ENCODE assay signal across 8 cellular contexts in genomic region chr14:103561381-103562134, GRCh38. TPM values are rescaled to one million over a fixed set of nuclear protein-coding genes. Genes with fewer than 3 reads are reported as not detected.
DNase-seq lines count a peak whose midpoint lies in the region; ATAC-seq and TF ChIP-seq lines count a peak whose summit lies in the region.

No MANE protein-coding gene starts in this region.

- peak overlapping the region; percentile 97 for H3K27ac ChIP-seq in ACC112 (ENCODE audit: low read depth, low read length)

- H2AFZ ChIP-seq in ACC112 (ENCODE audit: low read length, unreplicated experiment) = peak overlapping the region; percentile 94

- peak overlapping the region; percentile 91 to 98 (median 95) for H3K4me3 Mint-ChIP-seq in brain

- peaks cover 19% of the 10 kb centered on the region for H3K36me3 ChIP-seq in ACC112 (ENCODE audit: insufficient read depth, low read length)

- H3K27me3 Mint-ChIP-seq in brain = peaks cover 4% of the 10 kb centered on the region

- peak overlapping the region; percentile 91 to 98 (median 95) for H3K27ac Mint-ChIP-seq in brain

- peaks cover 48% of the 10 kb centered on the region for H3K4me1 ChIP-seq in ACC112 (ENCODE audit: control insufficient read depth, insufficient read depth, low read length, unreplicated experiment)

- peak overlapping the region; percentile 99 for H3K4me3 ChIP-seq in ACC112 (ENCODE audit: low read depth, low read length)

- H3K79me2 ChIP-seq in ACC112 (ENCODE audit: control insufficient read depth, insufficient read depth, low read length, unreplicated experiment) = peaks cover 92% of the 10 kb centered on the region

- ATAC-seq in GM18867 (IDR thresholded peaks at IDR 0.05; ENCODE audit: unreplicated experiment) = peak; percentile 18
- ATAC-seq in HG03103 (IDR thresholded peaks at IDR 0.05; ENCODE audit: low read depth, unreplicated experiment) = peak; percentile 24
- ATAC-seq in GM18861 (IDR thresholded peaks at IDR 0.05; ENCODE audit: unreplicated experiment) = no peak

- peaks cover 84% of the 10 kb centered on the region for H3K4me1 Mint-ChIP-seq in brain

- peaks cover 23% of the 10 kb centered on the region for H3K36me3 Mint-ChIP-seq in brain

- no peak for TF ChIP-seq CTCF in brain (conservative IDR thresholded peaks at IDR 0.05)

- H3K27me3 ChIP-seq in ACC112 (ENCODE audit: insufficient read depth, low read length) = no peaks in the 10 kb centered on the region

- DNase-seq in RPMI7951 (ENCODE audit: low read depth) (peak; percentile 45), kidney glomerular epithelial cell (lab: John Stamatoyannopoulos, UW) (peak; percentile 24)
- DNase-seq in stimulated activated CD4-positive, alpha-beta T cell treated with anti-CD3 and anti-CD28 coated beads, Interleukin-4, amount 100 ng/mL, for 48 hours (ENCODE audit: low read depth in 2 of 2) = peak; percentile 15 to 40

- H3K9me3 Mint-ChIP-seq in brain = peaks cover 0 to 4% (median 0%) of the 10 kb centered on the region in 5 experiments

RNA-seq across cellular contexts. Expression of gene BAG5, which starts 0.9 kb away (rescaled TPM):
- total RNA-seq in RPMI7951 (2014; rRNA removed; shearing (Covaris generic)) = 16.0 and 17.9 TPM in 2 replicates
- polyA plus RNA-seq in brain (ENCODE audit: insufficient read depth, low read depth, low replicate concordance) = 19.6 TPM

RNA-seq across cellular contexts. Expression of gene COA8, which starts 1.2 kb away (rescaled TPM):
- 28.4 and 48.0 TPM in 2 replicates for total RNA-seq in RPMI7951 (2014; rRNA removed; shearing (Covaris generic))
- 83.6 TPM for polyA plus RNA-seq in brain (ENCODE audit: insufficient read depth, low read depth, low replicate concordance)

RNA-seq across cellular contexts. Expression of gene TRMT61A, which starts 32.6 kb away (rescaled TPM):
- 3.8 and 5.3 TPM in 2 replicates for total RNA-seq in RPMI7951 (2014; rRNA removed; shearing (Covaris generic))
- 17.1 TPM for polyA plus RNA-seq in brain (ENCODE audit: insufficient read depth, low read depth, low replicate concordance)

RNA-seq across cellular contexts. Expression of gene CKB, which starts 38.9 kb away (rescaled TPM):
- total RNA-seq in RPMI7951 (2014; rRNA removed; shearing (Covaris generic)) = 8.8 and 18.3 TPM in 2 replicates
- polyA plus RNA-seq in brain (ENCODE audit: insufficient read depth, low read depth, low replicate concordance) = 2,462 TPM
